In genomic region chr1:228898582-228898992, GRCh38 we compare ENCODE assay signal across 10 cellular contexts.
DNase-seq lines count a peak whose midpoint lies in the region; ATAC-seq, FAIRE-seq and TF ChIP-seq lines count a peak whose summit lies in the region.
"Had no signal": no experiment of that assay in that cellular context is flagged by ENCODE, and none has a peak within 500 bp of the region (broad histone marks: within the 10 kb centered on the region; RNA-seq: fewer than 3 reads in every experiment).

No MANE protein-coding gene starts in this region.

- TF ChIP-seq CTCF in GM12865 (IDR thresholded peaks at IDR 0.05; ENCODE audit: insufficient read depth, low read depth, low read length, missing control alignments): no peak

- no peaks in the 10 kb centered on the region for H3K9me3 ChIP-seq in effector memory CD4-positive, alpha-beta T cell (ENCODE audit: control insufficient read depth, low read length)
- H3K9me3 ChIP-seq: BE2C had no signal

- ATAC-seq in GM21528 (IDR thresholded peaks at IDR 0.05; ENCODE audit: low FRiP score, unreplicated experiment): peak; percentile 57
- peak; percentile 96 for ATAC-seq in HG03520 (IDR thresholded peaks at IDR 0.05; ENCODE audit: unreplicated experiment)

- FAIRE-seq in HTR-8/SVneo (lab: Jason Lieb, UNC): no peak
- FAIRE-seq: astrocyte had no signal

- in situ Hi-C loops in G401 (cut with HindIII; ENCODE audit: low sequenced_read_pairs): no loop called here

- H3K27me3 ChIP-seq in effector memory CD4-positive, alpha-beta T cell (replicated peaks; ENCODE audit: control insufficient read depth, insufficient read depth, low read length, poor library complexity, severe bottlenecking): no peaks in the 10 kb centered on the region
- H3K27me3 ChIP-seq: BE2C had no signal

- H3K27ac ChIP-seq in effector memory CD4-positive, alpha-beta T cell (ENCODE audit: insufficient read depth, low read length, poor library complexity, severe bottlenecking): no peak overlapping the region

- H3K36me3 ChIP-seq in effector memory CD4-positive, alpha-beta T cell (ENCODE audit: control insufficient read depth, insufficient read depth, low read length): no peaks in the 10 kb centered on the region
- H3K36me3 ChIP-seq: BE2C had no signal

- no peak overlapping the region for H3K4me3 ChIP-seq in GM12865 (ENCODE audit: low read depth, low read length)
- no peak overlapping the region for H3K4me3 ChIP-seq in effector memory CD4-positive, alpha-beta T cell (ENCODE audit: insufficient read depth, low read depth, low read length, poor library complexity, severe bottlenecking)

- H3K4me1 ChIP-seq in effector memory CD4-positive, alpha-beta T cell (ENCODE audit: control insufficient read depth, insufficient read depth, low read length, poor library complexity, severe bottlenecking): no peaks in the 10 kb centered on the region

- DNase-seq in GM12865 (ENCODE audit: low read depth) (peak; percentile 44), ecto neural progenitor cell (ENCODE audit: low spot score) (peak; percentile 34), HTR-8/SVneo (ENCODE audit: insufficient read length, low spot score) (no peak), G401 (ENCODE audit: low spot score) (no peak)
- DNase-seq in effector memory CD4-positive, alpha-beta T cell: no peak
- DNase-seq in stimulated activated CD4-positive, alpha-beta T cell treated with anti-CD3 and anti-CD28 coated beads, Interleukin-2, amount 100 ng/mL, for 48 hours: no peak
- DNase-seq: BE2C had no signal

Comparison
In these comparisons a context has a peak if more than half of its experiments do, and no peak if none do; other contexts are left out.
1. DNase-seq: peak in GM12865 (single experiment) and ecto neural progenitor cell (single experiment); none in effector memory CD4-positive, alpha-beta T cell (0 of 3), HTR-8/SVneo (single experiment), G401 (single experiment) and stimulated activated CD4-positive, alpha-beta T cell treated with anti-CD3 and anti-CD28 coated beads, Interleukin-2, amount 100 ng/mL, for 48 hours (0 of 2).